ENCODE assay signal across 23 cellular contexts in the genomic region with DNA sequence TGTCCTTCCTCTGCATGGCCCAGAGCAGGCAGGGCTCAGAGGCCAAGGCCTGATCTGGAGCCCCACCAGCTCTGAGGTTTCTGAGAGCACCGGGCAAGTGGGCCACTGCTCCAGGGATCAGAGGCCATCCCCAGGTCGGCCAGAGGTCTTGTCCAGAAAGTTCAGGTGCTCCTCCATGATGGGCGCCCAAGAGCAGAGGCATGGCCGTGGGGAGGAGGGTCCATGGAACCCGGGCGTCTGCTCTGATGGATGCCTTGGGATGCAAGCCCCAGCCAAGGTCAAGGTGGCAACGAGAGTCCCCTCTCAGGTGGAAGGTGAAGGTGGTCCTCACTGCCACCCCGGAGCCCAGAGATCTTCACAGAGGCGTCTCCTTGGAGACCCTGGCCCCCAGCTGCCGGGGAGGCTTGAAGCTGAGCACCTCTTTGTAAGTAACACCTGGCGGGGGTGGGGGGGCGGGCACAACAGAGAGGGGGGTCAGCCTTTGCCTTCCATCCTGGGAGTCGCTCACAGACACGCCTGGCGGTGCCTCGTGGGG.
"Had no signal": no experiment of that assay in that cellular context is flagged by ENCODE, and none has a peak within 500 bp of the region (broad histone marks: within the 10 kb centered on the region; RNA-seq: fewer than 3 reads in every experiment).

No MANE protein-coding gene starts in this region.

- ATAC-seq: left ventricle myocardium superior, pancreas, upper lobe of right lung had no signal

- H3K9me3 ChIP-seq: esophagus squamous epithelium, lower lobe of right lung, pancreas, right lobe of liver, thoracic aorta, transverse colon, upper lobe of right lung, uterus had no signal

- H3K36me3 ChIP-seq: lower lobe of right lung, pancreas, right lobe of liver, thoracic aorta, transverse colon, upper lobe of right lung, uterus had no signal

- H3K4me3 ChIP-seq: esophagus squamous epithelium, lower lobe of right lung, pancreas, right lobe of liver, thoracic aorta, transverse colon, upper lobe of right lung, uterus had no signal

- H3K36me3 Mint-ChIP-seq: immature natural killer cell; naive thymus-derived CD8-positive, alpha-beta T cell had no signal

- H3K9me3 Mint-ChIP-seq: effector memory CD8-positive, alpha-beta T cell; immature natural killer cell; naive thymus-derived CD8-positive, alpha-beta T cell; stimulated activated naive B cell treated with anti-CD40 and anti-IgM and Interleukin-4, amounts not matched to agents 10 μg/mL and 1 μg/mL and 100 μg/mL, for 72 hours; stimulated activated naive CD8-positive, alpha-beta T cell treated with anti-CD3 and anti-CD28 coated beads, Interleukin-15, Interleukin-2, amounts not matched to agents 100 ng/mL and 50 ng/mL, for 24 hours had no signal

- H3K4me3 Mint-ChIP-seq: immature natural killer cell; stimulated activated naive CD8-positive, alpha-beta T cell treated with anti-CD3 and anti-CD28 coated beads, Interleukin-15, Interleukin-2, amounts not matched to agents 100 ng/mL and 50 ng/mL, for 24 hours had no signal

- DNase-seq: cortex of kidney; effector memory CD8-positive, alpha-beta T cell; erythroblast; esophagus squamous epithelium; foreskin melanocyte; immature natural killer cell; islet precursor cell; left ventricle myocardium superior; lower lobe of right lung; naive thymus-derived CD8-positive, alpha-beta T cell; nucleus accumbens; pancreas; retina; right lobe of liver; small intestine; stimulated activated CD4-positive, alpha-beta T cell treated with anti-CD3 and anti-CD28 coated beads, Interleukin-15, amount 100 ng/mL, for 24 hours; stimulated activated CD4-positive, alpha-beta T cell treated with anti-CD3 and anti-CD28 coated beads, Interleukin-2, amount 100 ng/mL, for 48 hours; stimulated activated naive B cell treated with anti-CD40 and anti-IgM and Interleukin-4, amounts not matched to agents 10 μg/mL and 1 μg/mL and 100 μg/mL, for 72 hours; transverse colon; upper lobe of right lung; uterus had no signal

- H3K27me3 Mint-ChIP-seq: naive thymus-derived CD8-positive, alpha-beta T cell; stimulated activated naive B cell treated with anti-CD40 and anti-IgM and Interleukin-4, amounts not matched to agents 10 μg/mL and 1 μg/mL and 100 μg/mL, for 72 hours; stimulated activated naive CD8-positive, alpha-beta T cell treated with anti-CD3 and anti-CD28 coated beads, Interleukin-15, Interleukin-2, amounts not matched to agents 100 ng/mL and 50 ng/mL, for 24 hours had no signal

- H3K27ac Mint-ChIP-seq: stimulated activated naive B cell treated with anti-CD40 and anti-IgM and Interleukin-4, amounts not matched to agents 10 μg/mL and 1 μg/mL and 100 μg/mL, for 72 hours; stimulated activated naive CD8-positive, alpha-beta T cell treated with anti-CD3 and anti-CD28 coated beads, Interleukin-15, Interleukin-2, amounts not matched to agents 100 ng/mL and 50 ng/mL, for 24 hours had no signal

- H3K27ac ChIP-seq: pancreas, right lobe of liver, thoracic aorta, transverse colon, upper lobe of right lung had no signal

- H3K27me3 ChIP-seq: pancreas, right lobe of liver, upper lobe of right lung, uterus had no signal
